25 cellular contexts compared by ENCODE assay signal in the genomic region with DNA sequence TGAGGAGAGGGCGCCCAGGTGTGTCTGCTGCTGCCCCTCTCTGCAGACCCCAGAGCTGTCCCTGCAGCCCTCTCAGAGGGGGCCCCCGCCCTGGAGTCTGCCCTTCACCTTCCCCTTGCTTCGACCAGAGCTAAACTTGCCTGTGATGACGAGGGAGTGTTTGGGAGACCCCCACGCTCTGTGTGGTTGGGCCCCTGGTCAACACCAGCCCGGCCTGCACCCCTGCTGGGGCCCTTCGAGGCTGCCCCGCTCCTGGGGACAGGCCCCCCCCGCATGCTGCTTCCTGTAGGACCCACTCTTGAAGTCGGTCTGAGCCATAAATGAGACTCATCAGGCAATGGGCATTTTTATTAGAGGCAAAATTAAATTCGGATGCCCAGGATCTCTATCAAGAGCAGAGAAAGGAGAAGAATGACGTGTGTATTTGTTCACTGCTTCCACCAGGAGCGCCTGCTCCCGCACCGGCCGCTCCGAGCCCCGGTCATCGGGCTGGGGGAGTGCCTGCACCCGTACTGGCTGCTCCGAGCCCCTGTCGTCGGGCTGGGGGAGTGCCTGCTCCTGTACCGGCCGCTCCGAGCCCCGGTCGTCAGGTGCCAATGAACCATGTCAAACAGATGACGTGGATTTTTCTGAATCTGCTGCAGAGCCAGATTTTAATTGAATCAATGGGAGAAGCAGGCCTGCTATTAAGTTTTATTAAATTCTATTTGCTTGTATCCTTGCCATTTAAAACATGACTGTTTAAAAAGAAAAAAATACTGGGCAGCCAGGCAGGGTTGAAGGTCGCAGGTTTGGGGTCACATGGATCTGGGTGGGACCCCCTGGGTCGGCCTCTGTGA.
"Had no signal": no experiment of that assay in that cellular context is flagged by ENCODE, and none has a peak within 500 bp of the region (broad histone marks: within the 10 kb centered on the region; RNA-seq: fewer than 3 reads in every experiment).

No MANE protein-coding gene starts in this region.

- H3K4me1 ChIP-seq: foreskin keratinocyte had no signal

- H3K27me3 Mint-ChIP-seq: activated naive CD8-positive, alpha-beta T cell treated with anti-CD3 and anti-CD28 coated beads for 36 hours; activated T-cell treated with anti-CD3 and anti-CD28 coated beads, Interleukin-2, amount 50 U/mL, for 24 hours; activated T-helper 17 cell treated with anti-CD3 and anti-CD28 coated beads, Interleukin-2, amount 50 U/mL, for 72 hours had no signal

- H3K27me3 ChIP-seq: foreskin keratinocyte, upper lobe of right lung had no signal

- H3K4me2 ChIP-seq: hepatocyte had no signal

- H2AFZ ChIP-seq: hepatocyte, parathyroid adenoma had no signal

- H3K9ac ChIP-seq: parathyroid adenoma had no signal

- H3K27ac Mint-ChIP-seq: activated T-cell treated with anti-CD3 and anti-CD28 coated beads, Interleukin-2, amount 50 U/mL, for 24 hours; activated T-helper 17 cell treated with anti-CD3 and anti-CD28 coated beads, Interleukin-2, amount 50 U/mL, for 72 hours; naive B cell; T-helper 1 cell treated with Interleukin-12 subunit alpha and Interleukin-12 subunit beta and Interleukin-4 antibody, amounts not matched to agents 30 μg/mL and 1 μg/mL, for 36 hours; WTC11 had no signal

- H3K4me1 Mint-ChIP-seq: activated T-helper 17 cell treated with anti-CD3 and anti-CD28 coated beads, Interleukin-2, amount 50 U/mL, for 72 hours had no signal

- H3K27ac ChIP-seq: epithelial cell of prostate, foreskin keratinocyte, hepatocyte, lower lobe of right lung, neutrophil, parathyroid adenoma, thoracic aorta, upper lobe of right lung had no signal

- H3K9me3 ChIP-seq: upper lobe of right lung had no signal

- H3K4me3 ChIP-seq: hepatocyte, lower lobe of right lung, mucosa of descending colon, thoracic aorta, upper lobe of right lung had no signal

- DNase-seq: activated CD8-positive, alpha-beta memory T cell treated with anti-CD3 and anti-CD28 coated beads for 24 hours; activated CD8-positive, alpha-beta memory T cell treated with anti-CD3 and anti-CD28 coated beads, Interleukin-2, amount 50 U/mL, for 4 hours; activated naive CD8-positive, alpha-beta T cell treated with anti-CD3 and anti-CD28 coated beads for 36 hours; activated T-cell treated with anti-CD3 and anti-CD28 coated beads, Interleukin-2, amount 50 U/mL, for 24 hours; cerebellar nuclear complex; cortex of kidney; foreskin keratinocyte; left colon; lower lobe of right lung; mesendoderm; mucosa of descending colon; naive B cell; stimulated activated CD4-positive, alpha-beta T cell treated with anti-CD3 and anti-CD28 coated beads, Interleukin-4, amount 100 ng/mL, for 24 hours; stimulated activated naive CD4-positive, alpha-beta T cell treated with Interleukin-2 at 50 U/mL for 16 hours; T1000; upper lobe of right lung had no signal

- ATAC-seq: activated T-helper 17 cell treated with anti-CD3 and anti-CD28 coated beads, Interleukin-2, amount 50 U/mL, for 72 hours; foreskin keratinocyte; left colon; lower lobe of right lung; mucosa of descending colon; right cardiac atrium; upper lobe of right lung; WTC11 had no signal

- H3K4me3 Mint-ChIP-seq: T-helper 1 cell treated with Interleukin-12 subunit alpha and Interleukin-12 subunit beta and Interleukin-4 antibody, amounts not matched to agents 30 μg/mL and 1 μg/mL, for 36 hours had no signal

- H3K36me3 ChIP-seq: lower lobe of right lung, neutrophil, thoracic aorta, upper lobe of right lung had no signal
